In the genomic region with DNA sequence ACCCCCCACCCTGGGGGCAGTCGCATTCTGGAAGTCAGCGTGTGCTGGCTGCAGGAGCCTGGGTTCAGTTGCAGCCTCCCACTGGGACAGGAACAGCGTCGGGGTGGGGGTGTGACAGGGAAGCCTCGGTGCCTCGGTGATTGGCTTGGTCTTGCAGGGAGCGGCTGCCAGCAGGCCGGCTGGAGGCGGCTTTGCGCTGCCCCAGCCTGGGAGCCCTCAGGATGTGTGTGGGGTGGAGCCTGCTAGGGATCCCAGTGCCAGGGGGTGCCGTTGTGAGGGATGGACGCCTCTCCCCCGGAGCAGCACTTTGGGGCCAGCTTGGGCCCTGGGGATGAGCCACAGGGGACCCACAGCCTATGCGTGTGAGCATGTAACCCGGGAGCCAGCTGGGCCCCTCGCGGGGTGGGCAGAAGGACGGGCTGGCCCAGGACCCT, we compare ENCODE assay signal across 8 cellular contexts.
DNase-seq lines count a peak whose midpoint lies in the region; ATAC-seq and TF ChIP-seq lines count a peak whose summit lies in the region.

No MANE protein-coding gene starts in this region.

- H3K27me3 Mint-ChIP-seq in type B pancreatic cell, result peaks cover 10% of the 10 kb centered on the region

- H3K27ac Mint-ChIP-seq in type B pancreatic cell, result peak overlapping the region; percentile 82

- H3K4me3 Mint-ChIP-seq in type B pancreatic cell, result peak overlapping the region; percentile 85

- H3K27ac ChIP-seq in mesodermal cell (ENCODE audit: low read depth, low read length, severe bottlenecking), result peak overlapping the region; percentile 72

- ATAC-seq in HG02571 (IDR thresholded peaks at IDR 0.05; ENCODE audit: unreplicated experiment), result no peak

- DNase-seq in EL, result peak; percentile 80
- peak; percentile 49 to 82 for DNase-seq in NCI-H526 (lab: John Stamatoyannopoulos, UW)
- DNase-seq in epithelial cell of esophagus (ENCODE audit: low read depth), result peak; percentile 73
- no peak for DNase-seq in type B pancreatic cell (ENCODE audit: extremely low spot score, unreplicated experiment)
- DNase-seq in MV-4-11 (lab: John Stamatoyannopoulos, UW), result no peak
- no peak for DNase-seq in T-helper 2 cell

- WGBS in mesodermal cell (ENCODE audit: insufficient coverage in 2 of 2), 2 experiments, result 4 to 8% methylated on average over 14 to 18 of the region's 18 CpGs

- H3K4me1 Mint-ChIP-seq in type B pancreatic cell (ENCODE audit: unreplicated experiment), result peaks cover 13% of the 10 kb centered on the region

- peaks cover 4% of the 10 kb centered on the region for H3K36me3 ChIP-seq in mesodermal cell (ENCODE audit: control insufficient read depth, insufficient read depth, low read length)

- no peaks in the 10 kb centered on the region for H3K36me3 Mint-ChIP-seq in type B pancreatic cell

- H3K9me3 Mint-ChIP-seq in type B pancreatic cell, result no peaks in the 10 kb centered on the region

- peak overlapping the region; percentile 60 for H3K4me3 ChIP-seq in epithelial cell of esophagus (ENCODE audit: low read length)
- peak overlapping the region; percentile 44 for H3K4me3 ChIP-seq in mesodermal cell (ENCODE audit: extremely low read depth, insufficient read depth, low read length, poor library complexity, severe bottlenecking)

- peaks cover 39% of the 10 kb centered on the region for H3K4me1 ChIP-seq in mesodermal cell (ENCODE audit: control insufficient read depth, insufficient read depth, low read length, poor library complexity, severe bottlenecking)

- TF ChIP-seq CTCF in epithelial cell of esophagus (IDR thresholded peaks at IDR 0.05; ENCODE audit: insufficient read depth, low read depth, low read length, missing control alignments) (no peak), type B pancreatic cell (conservative IDR thresholded peaks at IDR 0.05) (no peak)

- no peaks in the 10 kb centered on the region for H3K9me3 ChIP-seq in mesodermal cell (ENCODE audit: control insufficient read depth, low read length)

Comparison
In these comparisons a context has a peak if more than half of its experiments do, and no peak if none do; other contexts are left out.
1. DNase-seq: peak in EL (single experiment), NCI-H526 (2 of 2) and epithelial cell of esophagus (single experiment); none in type B pancreatic cell (single experiment), MV-4-11 (single experiment) and T-helper 2 cell (0 of 5).